Comparison of ENCODE assay signal across 8 cellular contexts in genomic region chr4:165208322-165208652, GRCh38. TPM values are rescaled to one million over a fixed set of nuclear protein-coding genes. Genes with fewer than 3 reads are reported as not detected.
DNase-seq lines count a peak whose midpoint lies in the region; ATAC-seq and TF ChIP-seq lines count a peak whose summit lies in the region.

No MANE protein-coding gene starts in this region.

- peak overlapping the region; percentile 97 for H3K4me3 ChIP-seq in GM12865 (ENCODE audit: low read depth, low read length)
- peak overlapping the region; percentile 81 to 96 (median 96) for H3K4me3 ChIP-seq in esophagus squamous epithelium
- peak overlapping the region; percentile 97 for H3K4me3 ChIP-seq in rectal smooth muscle tissue (ENCODE audit: low read length)

- WGBS in esophagus squamous epithelium, 2 donors, result 9 to 18% methylated on average over 10 of the region's 10 CpGs

- H3K27me3 ChIP-seq in esophagus squamous epithelium (no peaks in the 10 kb centered on the region), rectal smooth muscle tissue (ENCODE audit: control insufficient read depth, insufficient read depth, low read length) (no peaks in the 10 kb centered on the region)

- no peak for TF ChIP-seq POLR2A in esophagus squamous epithelium (IDR thresholded peaks at IDR 0.05)

- H3K9ac ChIP-seq in rectal smooth muscle tissue (ENCODE audit: low read length), result peak overlapping the region; percentile 8

- H3K27ac ChIP-seq in RWPE1 (peak overlapping the region; percentile 79), esophagus squamous epithelium (peak overlapping the region in 3 of 4 donors; percentile 81 to 94 (median 92)), rectal smooth muscle tissue (ENCODE audit: low read depth, low read length) (no peak overlapping the region)

- intact Hi-C loops in esophagus squamous epithelium (cut with DNase I), result loop anchor here (5.0 kb wide), 1 partner anchor 119 kb away; the partner anchor contains the start of gene MSMO1

- no peak for ATAC-seq in GM19455 (IDR thresholded peaks at IDR 0.05; ENCODE audit: unreplicated experiment)

- DNase-seq in GM12865 (ENCODE audit: low read depth) (no peak), RWPE1 (ENCODE audit: low spot score) (no peak), esophagus squamous epithelium (lab: John Stamatoyannopoulos, UW) (no peak), pons (ENCODE audit: low spot score) (no peak), kidney glomerular epithelial cell (lab: John Stamatoyannopoulos, UW) (no peak), dedifferentiated amniotic fluid mesenchymal stem cell (ENCODE audit: extremely low spot score) (no peak)

- POLR2A ChIA-PET in RWPE1 (lab: Yijun Ruan, JAX; ENCODE audit: low non-redundant PET), result no interaction called here

- TF ChIP-seq CTCF in GM12865 (IDR thresholded peaks at IDR 0.05; ENCODE audit: insufficient read depth, low read depth, low read length, missing control alignments), result no peak
- no peak for TF ChIP-seq CTCF in RWPE1 (conservative IDR thresholded peaks at IDR 0.05; ENCODE audit: low read depth)
- TF ChIP-seq CTCF in esophagus squamous epithelium (IDR thresholded peaks at IDR 0.05), result no peak

- H3K36me3 ChIP-seq in esophagus squamous epithelium (no peaks in the 10 kb centered on the region), rectal smooth muscle tissue (ENCODE audit: control insufficient read depth, insufficient read depth, low read length) (no peaks in the 10 kb centered on the region)

- H3K4me1 ChIP-seq in esophagus squamous epithelium (peaks cover 9 to 56% (median 23%) of the 10 kb centered on the region in 3 donors), rectal smooth muscle tissue (ENCODE audit: control insufficient read depth, insufficient read depth, low read length) (no peaks in the 10 kb centered on the region)

- CTCF ChIA-PET in RWPE1 (lab: Yijun Ruan, JAX), result interaction anchor here (0.7 to 1.6 kb wide), 2 partner anchors 77 to 126 kb away, joined by 7 read pairs; no protein-coding TSS in a partner anchor

- no peaks in the 10 kb centered on the region for H3K9me3 ChIP-seq in esophagus squamous epithelium

RNA-seq across cellular contexts. Expression of gene KLHL2, which starts 0.9 kb away (rescaled TPM):
- 10 to 100 TPM; 25.6 to 44.3 (median 30.8) TPM for total RNA-seq in esophagus squamous epithelium
